Comparison of ENCODE assay signal across 10 cellular contexts in the genomic region with DNA sequence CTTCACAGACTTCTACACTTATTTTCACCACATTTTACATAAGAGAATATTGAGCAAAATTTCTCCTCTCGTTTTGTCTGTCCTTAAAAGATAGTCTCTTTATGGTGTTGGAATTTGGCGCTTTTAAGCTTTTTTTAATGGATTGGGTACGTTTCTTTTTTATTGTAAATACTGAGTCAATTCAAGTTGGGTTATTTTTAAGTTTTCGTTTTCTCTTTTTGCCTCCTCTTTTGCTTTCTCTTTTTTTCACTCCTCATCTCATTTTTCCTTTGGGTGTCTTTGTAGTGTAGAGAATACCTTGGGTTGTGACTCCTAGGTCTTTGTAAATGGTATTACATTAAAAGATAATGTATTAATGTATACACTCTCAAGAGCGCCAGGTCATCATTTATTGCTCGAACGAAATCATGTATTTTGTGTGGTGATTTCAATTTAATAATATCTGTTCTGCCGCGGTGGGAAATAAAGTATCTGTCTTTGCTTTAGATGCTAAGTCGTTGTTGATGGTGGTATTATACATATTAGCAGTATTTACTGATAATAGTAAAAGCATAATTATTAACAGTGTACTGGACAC. TPM values are rescaled to one million over a fixed set of nuclear protein-coding genes. Genes with fewer than 3 reads are reported as not detected.
DNase-seq lines count a peak whose midpoint lies in the region; ATAC-seq and TF ChIP-seq lines count a peak whose summit lies in the region.
"Had no signal": no experiment of that assay in that cellular context is flagged by ENCODE, and none has a peak within 500 bp of the region (broad histone marks: within the 10 kb centered on the region; RNA-seq: fewer than 3 reads in every experiment).

No MANE protein-coding gene starts in this region.

- intact Hi-C loops in spleen (cut with DNase I; ENCODE audit: low total_unique reads) = no loop called here

- H3K36me3 Mint-ChIP-seq in activated naive CD4-positive, alpha-beta T cell treated with anti-CD3 and anti-CD28 coated beads, Interleukin-2, amount 50 U/mL, for 72 hours = peaks cover 5 to 16% of the 10 kb centered on the region in 2 donors
- H3K36me3 Mint-ChIP-seq: natural killer cell had no signal

- peaks cover 0 to under 1% of the 10 kb centered on the region in 2 donors for H3K9me3 Mint-ChIP-seq in activated naive CD4-positive, alpha-beta T cell treated with anti-CD3 and anti-CD28 coated beads, Interleukin-2, amount 50 U/mL, for 72 hours
- H3K9me3 Mint-ChIP-seq: natural killer cell, T-cell had no signal

- TF ChIP-seq CTCF in WERI-Rb-1 (IDR thresholded peaks at IDR 0.05; ENCODE audit: low read depth, low read length) = no peak
- no peak for TF ChIP-seq CTCF in spleen (IDR thresholded peaks at IDR 0.05 in 8 of 11, conservative IDR thresholded peaks at IDR 0.05 in 3 of 11)

- H3K4me1 ChIP-seq in iPS-15b (ENCODE audit: control insufficient read depth, insufficient read depth, low read length) (peaks cover 13% of the 10 kb centered on the region), spleen (peaks cover 16 to 65% (median 46%) of the 10 kb centered on the region in 6 donors)

- H3K27ac Mint-ChIP-seq in activated naive CD4-positive, alpha-beta T cell treated with anti-CD3 and anti-CD28 coated beads, Interleukin-2, amount 50 U/mL, for 72 hours = no peak overlapping the region

- peak overlapping the region; percentile 96 for H3K9ac ChIP-seq in iPS-15b (ENCODE audit: low read depth, low read length)

- no peak for DNase-seq in WERI-Rb-1
- DNase-seq in spleen = no peak
- DNase-seq in NCI-H2227 treated with DMSO at 0.1 percent for 48 hours (lab: John Stamatoyannopoulos, UW) = no peak
- no peak for DNase-seq in activated naive CD4-positive, alpha-beta T cell treated with anti-CD3 and anti-CD28 coated beads, Interleukin-2, amount 50 U/mL, for 72 hours (ENCODE audit: low spot score in 2 of 2)

- WGBS in spleen, 5 donors = 11 to 17% (median 16%) methylated on average over 10 of the region's 10 CpGs

- H3K27me3 ChIP-seq in WERI-Rb-1 (ENCODE audit: insufficient read depth, low read depth, severe bottlenecking) (no peaks in the 10 kb centered on the region), iPS-15b (ENCODE audit: control insufficient read depth, insufficient read depth, low read length) (no peaks in the 10 kb centered on the region), spleen (replicated peaks in 1 of 7) (no peaks in the 10 kb centered on the region)

- no peak for TF ChIP-seq POLR2A in spleen (IDR thresholded peaks at IDR 0.05)

- peak; percentile 5 for ATAC-seq in GM18499 (IDR thresholded peaks at IDR 0.05; ENCODE audit: insufficient read depth, unreplicated experiment)
- no peak for ATAC-seq in HG03159 (IDR thresholded peaks at IDR 0.05; ENCODE audit: unreplicated experiment)
- ATAC-seq in activated naive CD4-positive, alpha-beta T cell treated with anti-CD3 and anti-CD28 coated beads, Interleukin-2, amount 50 U/mL, for 72 hours = no peak
- ATAC-seq in HG03039 (IDR thresholded peaks at IDR 0.05; ENCODE audit: unreplicated experiment) = no peak

- H3K9me3 ChIP-seq in WERI-Rb-1 (ENCODE audit: severe bottlenecking) (no peaks in the 10 kb centered on the region), iPS-15b (ENCODE audit: control insufficient read depth, insufficient read depth, low read length) (no peaks in the 10 kb centered on the region), spleen (no peaks in the 10 kb centered on the region)

- H3K4me3 ChIP-seq in WERI-Rb-1 (ENCODE audit: low read depth, low read length) (peak overlapping the region; percentile 98), iPS-15b (ENCODE audit: low read depth, low read length) (peak overlapping the region; percentile 94), spleen (peak overlapping the region; percentile 82 to 99 (median 94))

- peak overlapping the region; percentile 87 for H3K27ac ChIP-seq in WERI-Rb-1
- H3K27ac ChIP-seq in spleen = peak overlapping the region in 7 of 8 donors; percentile 85 to 94 (median 91)

- H3K36me3 ChIP-seq in WERI-Rb-1 = peaks cover 32% of the 10 kb centered on the region
- H3K36me3 ChIP-seq in iPS-15b (ENCODE audit: control insufficient read depth, insufficient read depth, low read length) = peaks cover 3% of the 10 kb centered on the region
- H3K36me3 ChIP-seq in spleen = peaks cover 0 to 20% (median 2%) of the 10 kb centered on the region in 6 donors

RNA-seq across cellular contexts. Expression of a gene that starts 0.8 kb away (rescaled TPM):
- total RNA-seq in spleen = 10 to 100 TPM; 33.7 to 41.3 (median 39.0) TPM
- polyA plus RNA-seq in spleen = 1 to 10 TPM; 6.1 to 9.8 (median 9.6) TPM
- total RNA-seq in activated naive CD4-positive, alpha-beta T cell treated with anti-CD3 and anti-CD28 coated beads, Interleukin-2, amount 50 U/mL, for 72 hours = 10 to 100 TPM; 41.8 to 46.9 TPM
